9 cellular contexts compared by ENCODE assay signal in genomic region chr16:2842340-2843000, GRCh38. TPM values are rescaled to one million over a fixed set of nuclear protein-coding genes. Genes with fewer than 3 reads are reported as not detected.
DNase-seq lines count a peak whose midpoint lies in the region; ATAC-seq and TF ChIP-seq lines count a peak whose summit lies in the region.
"Had no signal": no experiment of that assay in that cellular context is flagged by ENCODE, and none has a peak within 500 bp of the region (broad histone marks: within the 10 kb centered on the region; RNA-seq: fewer than 3 reads in every experiment).

No MANE protein-coding gene starts in this region.

- H3F3A ChIP-seq in SU-DHL-6 (ENCODE audit: insufficient read depth): no peaks in the 10 kb centered on the region

- DNase-seq in GM10266 (ENCODE audit: extremely low spot score) (peak; percentile 68), left ventricle myocardium superior (peak; percentile 49), prostate gland (ENCODE audit: low spot score) (no peak), HT-29 (ENCODE audit: low spot score) (no peak)
- peak; percentile 83 to 88 for DNase-seq in stimulated activated CD4-positive, alpha-beta T cell treated with anti-CD3 and anti-CD28 coated beads, Interleukin-15, amount 100 ng/mL, for 48 hours (ENCODE audit: low read depth in 2 of 2)

- no peak for TF ChIP-seq POLR2A in prostate gland (IDR thresholded peaks at IDR 0.05)

- H3K79me2 ChIP-seq in SU-DHL-6 (ENCODE audit: insufficient read depth, low read length): no peaks in the 10 kb centered on the region

- no peaks in the 10 kb centered on the region for H3K36me3 Mint-ChIP-seq in activated naive CD4-positive, alpha-beta T cell treated with anti-CD3 and anti-CD28 coated beads, Interleukin-2, amount 50 U/mL, for 24 hours

- no peaks in the 10 kb centered on the region for H3K9me3 Mint-ChIP-seq in activated naive CD4-positive, alpha-beta T cell treated with anti-CD3 and anti-CD28 coated beads, Interleukin-2, amount 50 U/mL, for 24 hours

- intact Hi-C loops in left ventricle myocardium superior (cut with micrococcal nuclease) (no loop called here), prostate gland (cut with DNase I) (no loop called here)

- H3K9me2 ChIP-seq in SU-DHL-6 (replicated peaks; ENCODE audit: insufficient read depth, low read length): no peaks in the 10 kb centered on the region

- H2AFZ ChIP-seq in SU-DHL-6 (ENCODE audit: low read depth, low read length, severe bottlenecking): no peak overlapping the region

- ATAC-seq in left ventricle myocardium superior: no peak
- no peak for ATAC-seq in HG03469 (IDR thresholded peaks at IDR 0.05; ENCODE audit: unreplicated experiment)

- peak overlapping the region; percentile 91 for H3K27ac Mint-ChIP-seq in activated naive CD4-positive, alpha-beta T cell treated with anti-CD3 and anti-CD28 coated beads, Interleukin-2, amount 50 U/mL, for 24 hours

- TF ChIP-seq CTCF in GM10266 (IDR thresholded peaks at IDR 0.05; ENCODE audit: control insufficient read depth, insufficient read depth, low read depth, missing control alignments) (peak; percentile 52), SU-DHL-6 (IDR thresholded peaks at IDR 0.05; ENCODE audit: insufficient read depth, low read length, poor library complexity, severe bottlenecking) (peak; percentile 42), prostate gland (IDR thresholded peaks at IDR 0.05) (peak in 2 of 4 experiments; percentile 24 to 33)

- H3K36me3 ChIP-seq in SU-DHL-6 (ENCODE audit: low read length) (no peaks in the 10 kb centered on the region), prostate gland (no peaks in the 10 kb centered on the region)

- H3K4me3 ChIP-seq in SU-DHL-6 (ENCODE audit: insufficient read depth, low read length, poor library complexity, severe bottlenecking) (no peak overlapping the region), prostate gland (peak overlapping the region in 1 of 2 donors; percentile 12)

- no peak overlapping the region for H3K9ac ChIP-seq in SU-DHL-6 (ENCODE audit: low read length)

- H3K27ac ChIP-seq in SU-DHL-6 (ENCODE audit: low read depth, low read length) (no peak overlapping the region), prostate gland (no peak overlapping the region)

- H4K20me1 ChIP-seq in SU-DHL-6 (ENCODE audit: low read depth, low read length): no peaks in the 10 kb centered on the region

- H3K4me2 ChIP-seq in SU-DHL-6 (ENCODE audit: low read depth, low read length, poor library complexity, severe bottlenecking): no peak overlapping the region

- H3K4me3 Mint-ChIP-seq in activated naive CD4-positive, alpha-beta T cell treated with anti-CD3 and anti-CD28 coated beads, Interleukin-2, amount 50 U/mL, for 24 hours: peak overlapping the region; percentile 82

- no peaks in the 10 kb centered on the region for H3K9me3 ChIP-seq in SU-DHL-6 (ENCODE audit: insufficient read depth, low read length)
- no peaks in the 10 kb centered on the region for H3K9me3 ChIP-seq in prostate gland

- WGBS in prostate gland: 41% methylated on average over 39 of the region's 40 CpGs

- H3K27me3 Mint-ChIP-seq in activated naive CD4-positive, alpha-beta T cell treated with anti-CD3 and anti-CD28 coated beads, Interleukin-2, amount 50 U/mL, for 24 hours: no peaks in the 10 kb centered on the region

- no peaks in the 10 kb centered on the region for H3K27me3 ChIP-seq in SU-DHL-6 (ENCODE audit: low read length)
- H3K27me3 ChIP-seq in prostate gland (replicated peaks; ENCODE audit: insufficient read depth): no peaks in the 10 kb centered on the region

- H3K4me1 Mint-ChIP-seq in activated naive CD4-positive, alpha-beta T cell treated with anti-CD3 and anti-CD28 coated beads, Interleukin-2, amount 50 U/mL, for 24 hours: peaks cover 44% of the 10 kb centered on the region

- no peaks in the 10 kb centered on the region for H3K4me1 ChIP-seq in prostate gland (replicated peaks)

RNA-seq across cellular contexts. Expression of gene ZG16B, which starts 12.4 kb away (rescaled TPM):
- total RNA-seq in left ventricle myocardium superior (0.37 TPM), prostate gland (100 to 1,000 TPM in 1 of 2 donors, 10 to 100 TPM in 1; 37.1 to 268 TPM)
- 16.1 and 23.3 TPM in 2 replicates for total RNA-seq in HT-29 (2014; rRNA removed; shearing (Covaris generic))

RNA-seq across cellular contexts. Expression of gene PRSS22, which starts 15.5 kb away (rescaled TPM):
- not detected for total RNA-seq in left ventricle myocardium superior
- total RNA-seq in prostate gland: 10 to 100 TPM; 18.6 to 30.9 TPM
- total RNA-seq in HT-29 (2014; rRNA removed; shearing (Covaris generic)): 97.1 and 114 TPM in 2 replicates
- total RNA-seq: NCI-H460 had no signal

RNA-seq across cellular contexts. Expression of gene PRSS21, which starts 25.4 kb away (rescaled TPM):
- total RNA-seq in left ventricle myocardium superior (not detected), prostate gland (10 to 100 TPM; 33.5 to 50.6 TPM)
- total RNA-seq in HT-29 (2014; rRNA removed; shearing (Covaris generic)): not detected in 2 replicates
- total RNA-seq: NCI-H460 had no signal

RNA-seq across cellular contexts. Expression of gene FLYWCH2, which starts 40.5 kb away (rescaled TPM):
- total RNA-seq in left ventricle myocardium superior: 28.6 TPM
- total RNA-seq in prostate gland: 100 to 1,000 TPM in 1 of 2 donors, 10 to 100 TPM in 1; 78.8 to 150 TPM
- total RNA-seq in HT-29 (2014; rRNA removed; shearing (Covaris generic)): 47.4 and 52.2 TPM in 2 replicates

RNA-seq across cellular contexts. Expression of gene PRSS41, which starts 44.2 kb away (rescaled TPM):
- total RNA-seq in left ventricle myocardium superior: not detected
- not detected for total RNA-seq in prostate gland
- not detected in 2 replicates for total RNA-seq in HT-29 (2014; rRNA removed; shearing (Covaris generic))
- total RNA-seq: NCI-H460 had no signal

Comparison
In these comparisons a context has a peak if more than half of its experiments do, and no peak if none do; other contexts are left out.
1. DNase-seq: peak in GM10266 (single experiment), left ventricle myocardium superior (single experiment) and stimulated activated CD4-positive, alpha-beta T cell treated with anti-CD3 and anti-CD28 coated beads, Interleukin-15, amount 100 ng/mL, for 48 hours (2 of 2); none in prostate gland (single experiment) and HT-29 (single experiment).
2. RNA of gene ZG16B, which starts 12.4 kb away (total RNA-seq): 37.1 to 268 TPM in prostate gland and 16.1 to 23.3 TPM in HT-29; 0.37 TPM in left ventricle myocardium superior (single experiment); every median in the first group is over 10 times any median in the second.
3. RNA of gene PRSS22, which starts 15.5 kb away (total RNA-seq): 97.1 to 114 TPM in HT-29 and 18.6 to 30.9 TPM in prostate gland; not detected in left ventricle myocardium superior (single experiment); every median in the first group is over 10 times any median in the second.
4. RNA of gene PRSS21, which starts 25.4 kb away (total RNA-seq): 33.5 to 50.6 TPM in prostate gland; not detected in left ventricle myocardium superior (single experiment) and not detected in HT-29; every median in the first group is over 10 times any median in the second.